In genomic region chr9:36928670-36929349, GRCh38 we compare ENCODE assay signal across 8 cellular contexts.
A peak's percentile ranks its signal among the peaks of the same experiment; 100 is the strongest.
DNase-seq lines count a peak whose midpoint lies in the region; ATAC-seq and TF ChIP-seq lines count a peak whose summit lies in the region.

No MANE protein-coding gene starts in this region.

- intact Hi-C loops in spleen (cut with DNase I; ENCODE audit: low total_unique reads): no loop called here

- TF ChIP-seq CTCF in OCI-LY3 (IDR thresholded peaks at IDR 0.05; ENCODE audit: low read depth, low read length): no peak
- TF ChIP-seq CTCF in foreskin keratinocyte (conservative IDR thresholded peaks at IDR 0.05): no peak
- TF ChIP-seq CTCF in spleen (IDR thresholded peaks at IDR 0.05 in 8 of 11, conservative IDR thresholded peaks at IDR 0.05 in 3 of 11): no peak
- TF ChIP-seq CTCF in smooth muscle cell (IDR thresholded peaks at IDR 0.05; ENCODE audit: borderline replicate concordance, insufficient read depth, poor library complexity, severe bottlenecking): no peak

- peak overlapping the region; percentile 61 for H3K27ac ChIP-seq in OCI-LY3 (ENCODE audit: low read length)
- no peak overlapping the region for H3K27ac ChIP-seq in foreskin keratinocyte
- peak overlapping the region in 1 of 8 donors; percentile 38 for H3K27ac ChIP-seq in spleen
- no peak overlapping the region for H3K27ac ChIP-seq in smooth muscle cell (ENCODE audit: low read depth)

- H4K20me1 ChIP-seq in OCI-LY3 (ENCODE audit: insufficient read depth, low read length) (peaks cover 85% of the 10 kb centered on the region), smooth muscle cell (ENCODE audit: low read depth) (no peaks in the 10 kb centered on the region)

- H2AFZ ChIP-seq in OCI-LY3 (ENCODE audit: low read depth, low read length) (no peak overlapping the region), smooth muscle cell (ENCODE audit: low read depth) (no peak overlapping the region)

- H3K4me3 ChIP-seq in OCI-LY3 (ENCODE audit: low read length) (no peak overlapping the region), spleen (no peak overlapping the region), smooth muscle cell (no peak overlapping the region)

- H3K36me3 ChIP-seq in OCI-LY3 (replicated peaks; ENCODE audit: low read depth, low read length) (peaks cover 77% of the 10 kb centered on the region), spleen (peaks cover 0 to 43% (median 0%) of the 10 kb centered on the region in 6 donors), smooth muscle cell (ENCODE audit: low read depth) (no peaks in the 10 kb centered on the region)

- H3K4me1 ChIP-seq in OCI-LY3 (ENCODE audit: low read length) (peaks cover 22% of the 10 kb centered on the region), foreskin keratinocyte (peaks cover 8% of the 10 kb centered on the region), spleen (no peaks in the 10 kb centered on the region), smooth muscle cell (ENCODE audit: low read depth) (no peaks in the 10 kb centered on the region)

- H3K9me3 ChIP-seq in OCI-LY3 (ENCODE audit: insufficient read depth, low read length) (no peaks in the 10 kb centered on the region), spleen (peaks cover 0 to 9% (median 6%) of the 10 kb centered on the region in 8 donors), smooth muscle cell (replicated peaks; ENCODE audit: low read depth) (no peaks in the 10 kb centered on the region)

- H3K4me2 ChIP-seq in OCI-LY3 (ENCODE audit: low read length) (no peak overlapping the region), smooth muscle cell (no peak overlapping the region)

- DNase-seq in GM04504 (ENCODE audit: low read depth): peak; percentile 23
- peak; percentile 77 for DNase-seq in H4 (ENCODE audit: low spot score)
- peak; percentile 50 to 72 for DNase-seq in foreskin keratinocyte
- no peak for DNase-seq in RPMI8226
- DNase-seq in spleen: no peak
- DNase-seq in SK-N-DZ (ENCODE audit: low spot score): no peak
- no peak for DNase-seq in smooth muscle cell (lab: John Stamatoyannopoulos, UW; ENCODE audit: unreplicated experiment)

- no peak for TF ChIP-seq POLR2A in spleen (IDR thresholded peaks at IDR 0.05)

- ATAC-seq in foreskin keratinocyte: peak; percentile 59

- WGBS in spleen, 5 donors: 25 to 42% (median 36%) methylated on average over 3 of the region's 3 CpGs
- 21% methylated on average over 3 of the region's 3 CpGs for WGBS in smooth muscle cell (ENCODE audit: low lambda C conversion rate)

- no peaks in the 10 kb centered on the region for H3F3A ChIP-seq in smooth muscle cell (ENCODE audit: low read depth)

- H3K27me3 ChIP-seq in OCI-LY3 (ENCODE audit: low read depth, low read length) (no peaks in the 10 kb centered on the region), foreskin keratinocyte (no peaks in the 10 kb centered on the region), spleen (replicated peaks in 1 of 7) (peaks cover 0 to 8% (median 0%) of the 10 kb centered on the region in 7 donors), smooth muscle cell (ENCODE audit: low read depth) (peaks cover 25% of the 10 kb centered on the region)

- peaks cover 94% of the 10 kb centered on the region for H3K79me2 ChIP-seq in OCI-LY3 (ENCODE audit: low read length)
- no peaks in the 10 kb centered on the region for H3K79me2 ChIP-seq in smooth muscle cell (ENCODE audit: low read depth)

- H3K9ac ChIP-seq in OCI-LY3 (ENCODE audit: low read length): no peak overlapping the region
- no peak overlapping the region for H3K9ac ChIP-seq in smooth muscle cell (ENCODE audit: low read depth)

Comparison
In these comparisons a context has a peak if more than half of its experiments do, and no peak if none do; other contexts are left out.
1. DNase-seq: peak in GM04504 (single experiment), H4 (single experiment) and foreskin keratinocyte (2 of 2); none in RPMI8226 (single experiment), spleen (single experiment), SK-N-DZ (single experiment) and smooth muscle cell (single experiment).